In the genomic region with DNA sequence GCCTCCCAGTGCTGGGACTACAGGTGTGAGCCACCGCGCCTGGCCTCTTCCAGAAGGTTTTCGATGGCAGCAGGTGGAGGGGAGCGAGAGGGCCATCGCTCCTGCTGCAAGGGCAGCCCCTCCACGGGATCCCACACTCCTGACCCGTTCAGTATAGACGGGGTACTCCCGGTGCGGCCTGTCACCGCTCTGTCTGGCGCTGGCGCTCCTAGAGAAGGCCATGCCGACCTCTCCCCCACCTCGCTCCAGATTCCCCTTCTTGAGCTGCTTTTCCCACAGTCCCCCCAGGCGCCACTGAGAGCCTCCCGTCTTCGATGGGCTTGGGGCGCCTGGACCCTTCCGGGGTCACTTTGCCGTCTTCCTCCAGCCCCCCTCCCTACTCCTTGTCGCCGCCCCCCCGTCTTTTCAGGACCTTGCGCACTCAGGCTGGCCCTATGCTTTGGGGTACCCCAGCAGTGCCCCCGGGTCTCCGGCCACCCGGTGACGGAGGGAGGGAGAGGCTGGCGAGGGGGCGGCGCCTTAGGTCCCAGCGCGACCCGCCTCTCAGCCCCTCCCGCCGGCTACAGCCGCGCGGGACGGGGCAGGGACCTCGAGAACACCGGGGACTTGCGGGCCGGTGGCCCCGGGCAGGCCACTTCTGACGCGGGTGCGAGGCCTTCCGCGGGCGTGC, we compare ENCODE assay signal across 10 cellular contexts. TPM values are rescaled to one million over a fixed set of nuclear protein-coding genes. Genes with fewer than 3 reads are reported as not detected.
A peak's percentile ranks its signal among the peaks of the same experiment; 100 is the strongest.
DNase-seq lines count a peak whose midpoint lies in the region; ATAC-seq, FAIRE-seq and TF ChIP-seq lines count a peak whose summit lies in the region.
"Had no signal": no experiment of that assay in that cellular context is flagged by ENCODE, and none has a peak within 500 bp of the region (broad histone marks: within the 10 kb centered on the region; RNA-seq: fewer than 3 reads in every experiment).

No MANE protein-coding gene starts in this region.

- dilution Hi-C loops in keratinocyte (cut with MboI; ENCODE audit: extremely low pct_ligation_motif_present, low sequenced_read_pairs): no loop called here

- H3K4me1 ChIP-seq in keratinocyte (ENCODE audit: control insufficient read depth, extremely low read depth, insufficient read depth, low read length): peaks cover 26% of the 10 kb centered on the region
- H3K4me1 ChIP-seq in skeletal muscle tissue (ENCODE audit: control insufficient read depth in 3 of 3, insufficient read depth in 3 of 3, low read length in 3 of 3): peaks cover 27 to 32% (median 31%) of the 10 kb centered on the region in 3 donors

- no peaks in the 10 kb centered on the region; the same call in 1 of the 2 replicates for H3K9me3 Mint-ChIP-seq in HFFc6

- peaks cover 8% of the 10 kb centered on the region for H3K79me2 ChIP-seq in keratinocyte (ENCODE audit: control insufficient read depth, insufficient read depth, low read length)

- DNase-seq in bronchial epithelial cell (ENCODE audit: low read depth) (no peak), keratinocyte (ENCODE audit: low read depth, low spot score) (no peak), midbrain (lab: John Stamatoyannopoulos, UW) (no peak), HFFc6 (no peak)
- DNase-seq: NCI-H2107; stimulated activated naive CD4-positive, alpha-beta T cell treated with Interleukin-2 at 50 U/mL for 16 hours had no signal

- no peak overlapping the region for H3K4me2 ChIP-seq in keratinocyte (ENCODE audit: control insufficient read depth, extremely low read depth, insufficient read depth, low read depth, low read length)

- H3K36me3 ChIP-seq in bronchial epithelial cell (ENCODE audit: control insufficient read depth, insufficient read depth, low read length) (no peaks in the 10 kb centered on the region), keratinocyte (ENCODE audit: control insufficient read depth in 2 of 2, extremely low read depth in 1 of 2, insufficient read depth in 2 of 2, low read length in 2 of 2) (peaks cover 0 to 4% of the 10 kb centered on the region in 2 experiments), skeletal muscle tissue (ENCODE audit: control insufficient read depth in 3 of 3, insufficient read depth in 3 of 3, low read length in 3 of 3) (peaks cover 4 to 6% (median 5%) of the 10 kb centered on the region in 3 donors)

- H3K9ac ChIP-seq in keratinocyte (ENCODE audit: control insufficient read depth, extremely low read depth, insufficient read depth, low read length) (peak overlapping the region; percentile 22), skeletal muscle tissue (ENCODE audit: low read depth in 1 of 3, low read length in 3 of 3) (peak overlapping the region; percentile 51 to 79 (median 67))

- no peaks in the 10 kb centered on the region for H3K9me1 ChIP-seq in keratinocyte (ENCODE audit: control insufficient read depth, extremely low read depth, insufficient read depth, low read length)

- H3K27ac Mint-ChIP-seq in HFFc6: no peak overlapping the region

- H3K36me3 Mint-ChIP-seq in HFFc6 (ENCODE audit: low read depth): peaks cover 7% of the 10 kb centered on the region; the same call in 1 of the 2 replicates

- no peak for ATAC-seq in HG03280 (IDR thresholded peaks at IDR 0.05; ENCODE audit: unreplicated experiment)
- ATAC-seq in GM21360 (IDR thresholded peaks at IDR 0.05; ENCODE audit: unreplicated experiment): no peak

- H2AFZ ChIP-seq in keratinocyte (ENCODE audit: control insufficient read depth, low read length): no peak overlapping the region

- FAIRE-seq in bronchial epithelial cell (lab: Jason Lieb, UNC) (no peak), keratinocyte (lab: Jason Lieb, UNC) (no peak)

- H3K9me3 ChIP-seq in keratinocyte (ENCODE audit: control insufficient read depth, low read depth, low read length) (no peaks in the 10 kb centered on the region), skeletal muscle tissue (ENCODE audit: control insufficient read depth in 3 of 3, low read length in 3 of 3) (no peaks in the 10 kb centered on the region)

- no peaks in the 10 kb centered on the region for H3K27me3 ChIP-seq in bronchial epithelial cell (ENCODE audit: control insufficient read depth, insufficient read depth, low read length)
- no peaks in the 10 kb centered on the region for H3K27me3 ChIP-seq in keratinocyte (ENCODE audit: control insufficient read depth, extremely low read depth, insufficient read depth, low read length)
- no peaks in the 10 kb centered on the region for H3K27me3 ChIP-seq in skeletal muscle tissue (ENCODE audit: control insufficient read depth in 3 of 3, insufficient read depth in 3 of 3, low read length in 3 of 3)

- H3K4me3 ChIP-seq in GM12875 (ENCODE audit: low read depth, low read length) (peak overlapping the region; percentile 11), bronchial epithelial cell (ENCODE audit: low read depth, low read length) (peak overlapping the region; percentile 33), keratinocyte (ENCODE audit: control insufficient read depth in 2 of 3, extremely low read depth in 1 of 3, insufficient read depth in 2 of 3, low read depth in 1 of 3, low read length in 3 of 3) (no peak overlapping the region), skeletal muscle tissue (ENCODE audit: low read length in 3 of 3) (peak overlapping the region; percentile 30 to 67 (median 61))

- no peak overlapping the region for H3K4me3 Mint-ChIP-seq in HFFc6

- no peak overlapping the region for H3K27ac ChIP-seq in keratinocyte (ENCODE audit: control insufficient read depth, insufficient read depth, low read length)
- peak overlapping the region; percentile 58 for H3K27ac ChIP-seq in skeletal muscle tissue (ENCODE audit: low read depth, low read length)

- H3K4me1 Mint-ChIP-seq in HFFc6 (ENCODE audit: low read depth): peaks cover 21% of the 10 kb centered on the region

- TF ChIP-seq CTCF in GM12875 (IDR thresholded peaks at IDR 0.05; ENCODE audit: borderline replicate concordance, insufficient read depth, low read depth, low read length) (no peak), bronchial epithelial cell (IDR thresholded peaks at IDR 0.05; ENCODE audit: insufficient read depth, low read length, severe bottlenecking) (no peak), keratinocyte (optimal IDR thresholded peaks at IDR 0.05 in 1 of 3, IDR thresholded peaks at IDR 0.05 in 1 of 3, conservative IDR thresholded peaks at IDR 0.05 in 1 of 3; ENCODE audit: extremely low read depth in 1 of 3, insufficient read depth in 2 of 3, low read length in 3 of 3) (no peak), HFFc6 (IDR thresholded peaks at IDR 0.05) (no peak)

- H4K20me1 ChIP-seq in keratinocyte (ENCODE audit: control insufficient read depth, extremely low read depth, insufficient read depth, low read length): no peaks in the 10 kb centered on the region

- H3K27me3 Mint-ChIP-seq in HFFc6 (ENCODE audit: insufficient read depth): peaks cover 5% of the 10 kb centered on the region; the same call in 1 of the 2 replicates

RNA-seq across cellular contexts. Expression of a gene that starts 4.2 kb away (rescaled TPM):
- total RNA-seq in bronchial epithelial cell (686 and 733 TPM in 2 replicates), skeletal muscle tissue (54.8 TPM)
- polyA plus RNA-seq in keratinocyte: 75.7 to 170 TPM (median 116 TPM) in 3 replicates
- 213 TPM for polyA plus RNA-seq in keratinocyte (2011; ENCODE audit: low read depth)
- 114 and 159 TPM in 2 replicates for polyA plus RNA-seq in keratinocyte (2011; cell fraction: cytosol; rRNA removed)
- 252 and 279 TPM in 2 replicates for polyA plus RNA-seq in keratinocyte (2011; cell fraction: nucleus; rRNA removed)
- 242 and 584 TPM in 2 replicates for polyA plus RNA-seq in keratinocyte (2012; ENCODE audit: low replicate concordance)
- 75.7 to 129 TPM (median 109 TPM) in 3 replicates for polyA minus RNA-seq in keratinocyte
- polyA minus RNA-seq in keratinocyte (2011; cell fraction: cytosol; rRNA and poly(A)+ RNA removed): 346 TPM
- 576 and 665 TPM in 2 replicates for polyA minus RNA-seq in keratinocyte (2011; cell fraction: nucleus; rRNA and poly(A)+ RNA removed)
- 100 to 1,000 TPM; 188 to 282 (median 280) TPM for total RNA-seq in HFFc6 (2021; fragmentation: NEBNext Ultra II Directional; extraction: Animal tissue kit (Norgen Biotek cat#: 25700))

RNA-seq across cellular contexts. Expression of a gene that starts 9.9 kb away (rescaled TPM):
- total RNA-seq in bronchial epithelial cell (109 and 151 TPM in 2 replicates), skeletal muscle tissue (32.4 TPM)
- 69.8 to 173 TPM (median 89.1 TPM) in 3 replicates for polyA plus RNA-seq in keratinocyte
- 177 TPM for polyA plus RNA-seq in keratinocyte (2011; ENCODE audit: low read depth)
- 126 and 152 TPM in 2 replicates for polyA plus RNA-seq in keratinocyte (2011; cell fraction: cytosol; rRNA removed)
- polyA plus RNA-seq in keratinocyte (2011; cell fraction: nucleus; rRNA removed): 227 and 261 TPM in 2 replicates
- 106 and 109 TPM in 2 replicates for polyA plus RNA-seq in keratinocyte (2012; ENCODE audit: low replicate concordance)
- polyA minus RNA-seq in keratinocyte: 108 to 245 TPM (median 131 TPM) in 3 replicates
- 213 TPM for polyA minus RNA-seq in keratinocyte (2011; cell fraction: cytosol; rRNA and poly(A)+ RNA removed)
- polyA minus RNA-seq in keratinocyte (2011; cell fraction: nucleus; rRNA and poly(A)+ RNA removed): 109 and 127 TPM in 2 replicates
- total RNA-seq in HFFc6 (2021; fragmentation: NEBNext Ultra II Directional; extraction: Animal tissue kit (Norgen Biotek cat#: 25700)): 100 to 1,000 TPM; 129 to 166 (median 148) TPM

RNA-seq across cellular contexts. Expression of a gene that starts 22.8 kb away (rescaled TPM):
- total RNA-seq in bronchial epithelial cell (0.26 and 0.38 TPM in 2 replicates), skeletal muscle tissue (3.7 TPM)
- polyA plus RNA-seq in keratinocyte: 0.30 TPM in 1 of 3 replicates, not detected in the others
- polyA plus RNA-seq in keratinocyte (2011; ENCODE audit: low read depth): not detected
- 0.27 TPM in 1 of 2 replicates, not detected in the other for polyA plus RNA-seq in keratinocyte (2011; cell fraction: cytosol; rRNA removed)
- polyA plus RNA-seq in keratinocyte (2011; cell fraction: nucleus; rRNA removed): not detected in 2 replicates
- 0.32 and 0.61 TPM in 2 replicates for polyA plus RNA-seq in keratinocyte (2012; ENCODE audit: low replicate concordance)
- polyA minus RNA-seq in keratinocyte: not detected in 3 replicates
- not detected for polyA minus RNA-seq in keratinocyte (2011; cell fraction: cytosol; rRNA and poly(A)+ RNA removed)
- polyA minus RNA-seq in keratinocyte (2011; cell fraction: nucleus; rRNA and poly(A)+ RNA removed): not detected in 2 replicates
- total RNA-seq in HFFc6 (2021; fragmentation: NEBNext Ultra II Directional; extraction: Animal tissue kit (Norgen Biotek cat#: 25700)): not detected

RNA-seq across cellular contexts. Expression of a gene that starts 42.1 kb away (rescaled TPM):
- 10.6 and 11.8 TPM in 2 replicates for total RNA-seq in bronchial epithelial cell
- polyA plus RNA-seq in keratinocyte: 12.3 to 19.9 TPM (median 14.9 TPM) in 3 replicates
- polyA plus RNA-seq in keratinocyte (2011; ENCODE audit: low read depth): 10.0 TPM
- polyA plus RNA-seq in keratinocyte (2011; cell fraction: cytosol; rRNA removed): 5.1 and 5.7 TPM in 2 replicates
- polyA plus RNA-seq in keratinocyte (2011; cell fraction: nucleus; rRNA removed): 97.9 and 116 TPM in 2 replicates
- 10.0 and 27.9 TPM in 2 replicates for polyA plus RNA-seq in keratinocyte (2012; ENCODE audit: low replicate concordance)
- 7.6 to 12.9 TPM (median 12.3 TPM) in 3 replicates for polyA minus RNA-seq in keratinocyte
- 3.3 TPM for polyA minus RNA-seq in keratinocyte (2011; cell fraction: cytosol; rRNA and poly(A)+ RNA removed)
- 9.5 and 21.6 TPM in 2 replicates for polyA minus RNA-seq in keratinocyte (2011; cell fraction: nucleus; rRNA and poly(A)+ RNA removed)
- 21.4 TPM for total RNA-seq in skeletal muscle tissue
- total RNA-seq in HFFc6 (2021; fragmentation: NEBNext Ultra II Directional; extraction: Animal tissue kit (Norgen Biotek cat#: 25700)): 10 to 100 TPM in 3 of 6 experiments, 1 to 10 TPM in 3; 8.2 to 13.5 (median 9.9) TPM

Comparison
In these comparisons a context has a peak if more than half of its experiments do, and no peak if none do; other contexts are left out.
1. H3K4me3 ChIP-seq: peak in GM12875 (single experiment), bronchial epithelial cell (single experiment) and skeletal muscle tissue (3 of 3); none in keratinocyte (0 of 3).